In the genomic region with DNA sequence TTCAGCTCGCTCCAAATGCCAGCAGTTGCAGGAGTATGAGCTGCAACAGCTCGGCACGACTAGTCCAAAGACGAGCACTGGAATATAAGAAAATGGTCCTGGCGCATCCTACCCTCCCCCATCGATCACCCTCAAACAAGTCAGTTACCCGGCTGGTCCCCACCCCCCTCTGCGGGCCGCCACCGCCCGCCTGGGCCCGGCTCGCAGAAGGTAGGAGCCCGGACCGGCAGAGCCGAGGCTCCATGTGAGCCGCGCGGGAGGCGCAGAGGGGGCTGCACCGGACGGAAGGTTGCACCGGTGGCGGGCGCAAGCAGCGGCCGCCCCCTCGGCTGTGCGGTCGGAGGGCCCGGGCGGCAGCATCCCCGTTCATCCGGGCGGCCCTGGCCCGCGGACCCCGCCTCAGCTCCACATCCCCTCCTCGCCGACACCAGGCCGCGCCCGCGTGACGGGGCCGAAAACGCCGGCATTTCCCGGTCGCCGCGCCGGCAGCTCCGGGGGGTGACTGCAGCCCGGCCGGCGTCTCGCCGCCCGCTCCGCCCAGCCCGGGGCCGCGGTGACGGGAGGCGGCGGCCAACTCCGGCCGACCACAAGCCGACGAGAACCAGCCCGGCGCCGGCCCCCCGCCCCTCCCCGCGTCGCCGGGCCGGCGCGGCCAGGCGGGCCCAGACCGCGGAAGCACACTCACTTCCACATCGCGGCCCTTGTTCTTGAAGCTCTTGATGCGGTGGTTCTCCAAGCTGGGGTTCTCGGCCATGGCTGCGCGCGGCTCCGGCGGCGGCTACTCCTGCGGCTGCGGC, we compare ENCODE assay signal across 1 cellular context.
A peak's percentile ranks its signal among the peaks of the same experiment; 100 is the strongest.
TF ChIP-seq lines count a peak whose summit lies in the region.

No MANE protein-coding gene starts in this region.

TF ChIP-seq in K562, 482 proteins besides CTCF, POLR2A, EP300 and RAD21 (continued from another document and continues in another):
- TF ChIP-seq, protein P1, sequence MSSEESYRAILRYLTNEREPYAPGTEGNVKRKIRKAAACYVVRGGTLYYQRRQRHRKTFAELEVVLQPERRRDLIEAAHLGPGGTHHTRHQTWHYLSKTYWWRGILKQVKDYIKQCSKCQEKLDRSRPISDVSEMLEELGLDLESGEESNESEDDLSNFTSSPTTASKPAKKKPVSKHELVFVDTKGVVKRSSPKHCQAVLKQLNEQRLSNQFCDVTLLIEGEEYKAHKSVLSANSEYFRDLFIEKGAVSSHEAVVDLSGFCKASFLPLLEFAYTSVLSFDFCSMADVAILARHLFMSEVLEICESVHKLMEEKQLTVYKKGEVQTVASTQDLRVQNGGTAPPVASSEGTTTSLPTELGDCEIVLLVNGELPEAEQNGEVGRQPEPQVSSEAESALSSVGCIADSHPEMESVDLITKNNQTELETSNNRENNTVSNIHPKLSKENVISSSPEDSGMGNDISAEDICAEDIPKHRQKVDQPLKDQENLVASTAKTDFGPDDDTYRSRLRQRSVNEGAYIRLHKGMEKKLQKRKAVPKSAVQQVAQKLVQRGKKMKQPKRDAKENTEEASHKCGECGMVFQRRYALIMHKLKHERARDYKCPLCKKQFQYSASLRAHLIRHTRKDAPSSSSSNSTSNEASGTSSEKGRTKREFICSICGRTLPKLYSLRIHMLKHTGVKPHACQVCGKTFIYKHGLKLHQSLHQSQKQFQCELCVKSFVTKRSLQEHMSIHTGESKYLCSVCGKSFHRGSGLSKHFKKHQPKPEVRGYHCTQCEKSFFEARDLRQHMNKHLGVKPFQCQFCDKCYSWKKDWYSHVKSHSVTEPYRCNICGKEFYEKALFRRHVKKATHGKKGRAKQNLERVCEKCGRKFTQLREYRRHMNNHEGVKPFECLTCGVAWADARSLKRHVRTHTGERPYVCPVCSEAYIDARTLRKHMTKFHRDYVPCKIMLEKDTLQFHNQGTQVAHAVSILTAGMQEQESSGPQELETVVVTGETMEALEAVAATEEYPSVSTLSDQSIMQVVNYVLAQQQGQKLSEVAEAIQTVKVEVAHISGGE (CRISPR knock-in tag; IDR thresholded peaks at IDR 0.05), result 0 out of 6 replicates have a peak, but pooled peaks of 2 of the 3 experiments have one; percentile 23 to 44
- TF ChIP-seq TGIF2 (CRISPR knock-in tag; IDR thresholded peaks at IDR 0.05), result 0 out of 2 replicates have a peak, but pooled peaks have one; percentile 12
- TF ChIP-seq NONO (IDR thresholded peaks at IDR 0.05; ENCODE audit: low read depth in 2 of 2, low read length in 1 of 2), result 0 out of 4 replicates have a peak, but pooled peaks of 1 of the 2 experiments have one; percentile 16
- TF ChIP-seq RBBP5 (IDR thresholded peaks at IDR 0.05; ENCODE audit: borderline replicate concordance, insufficient read depth, low read length, poor library complexity, severe bottlenecking), result peak; percentile 88
- TF ChIP-seq CBFA2T3 (IDR thresholded peaks at IDR 0.05), result no peak
- TF ChIP-seq ZBTB1 (CRISPR knock-in tag; IDR thresholded peaks at IDR 0.05; ENCODE audit: borderline replicate concordance, low read depth), result peak; percentile 82; the same call in 1 of the 2 replicates
- TF ChIP-seq ZNF239 (CRISPR knock-in tag; IDR thresholded peaks at IDR 0.05), result no peak
- TF ChIP-seq ZNF77 (CRISPR knock-in tag; IDR thresholded peaks at IDR 0.05), result no peak
- TF ChIP-seq RNF2 (IDR thresholded peaks at IDR 0.05), result no peak
- no peak for TF ChIP-seq ZNF551 (CRISPR knock-in tag; IDR thresholded peaks at IDR 0.05)
- TF ChIP-seq ESRRA (IDR thresholded peaks at IDR 0.05; ENCODE audit: borderline replicate concordance, low read depth), result 0 out of 2 replicates have a peak, but pooled peaks have one; percentile 7
- TF ChIP-seq FOXP1 (CRISPR knock-in tag; IDR thresholded peaks at IDR 0.05), result 0 out of 2 replicates have a peak, but pooled peaks have one; percentile 19
- no peak for TF ChIP-seq TFAM (CRISPR knock-in tag; conservative IDR thresholded peaks at IDR 0.05)
- TF ChIP-seq ZKSCAN1 (IDR thresholded peaks at IDR 0.05; ENCODE audit: low read depth, low read length), result 0 out of 2 replicates have a peak, but pooled peaks have one; percentile 8
- TF ChIP-seq MYBL2 (IDR thresholded peaks at IDR 0.05; ENCODE audit: low read depth), result no peak
- no peak for TF ChIP-seq MYBL2 (CRISPR knock-in tag; IDR thresholded peaks at IDR 0.05; ENCODE audit: borderline replicate concordance)
- TF ChIP-seq NFYB (IDR thresholded peaks at IDR 0.05; ENCODE audit: extremely low read depth, insufficient read length), result no peak
- no peak for TF ChIP-seq HMG20A (CRISPR knock-in tag; conservative IDR thresholded peaks at IDR 0.05)
- 0 out of 2 replicates have a peak, but pooled peaks have one; percentile 8 for TF ChIP-seq GABPA (tag; conservative IDR thresholded peaks at IDR 0.05; ENCODE audit: low read depth)
- TF ChIP-seq CSDE1 (IDR thresholded peaks at IDR 0.05), result no peak
- TF ChIP-seq TCF7 (IDR thresholded peaks at IDR 0.05; ENCODE audit: borderline replicate concordance), result no peak
- no peak for TF ChIP-seq CC2D1A (IDR thresholded peaks at IDR 0.05)
- TF ChIP-seq ZNF146 (CRISPR knock-in tag; IDR thresholded peaks at IDR 0.05; ENCODE audit: unreplicated experiment), result no peak
- no peak for TF ChIP-seq MECOM (CRISPR knock-in tag; IDR thresholded peaks at IDR 0.05)
- no peak for TF ChIP-seq ZNF197 (CRISPR knock-in tag; IDR thresholded peaks at IDR 0.05; ENCODE audit: low read depth)
- TF ChIP-seq, protein P2, sequence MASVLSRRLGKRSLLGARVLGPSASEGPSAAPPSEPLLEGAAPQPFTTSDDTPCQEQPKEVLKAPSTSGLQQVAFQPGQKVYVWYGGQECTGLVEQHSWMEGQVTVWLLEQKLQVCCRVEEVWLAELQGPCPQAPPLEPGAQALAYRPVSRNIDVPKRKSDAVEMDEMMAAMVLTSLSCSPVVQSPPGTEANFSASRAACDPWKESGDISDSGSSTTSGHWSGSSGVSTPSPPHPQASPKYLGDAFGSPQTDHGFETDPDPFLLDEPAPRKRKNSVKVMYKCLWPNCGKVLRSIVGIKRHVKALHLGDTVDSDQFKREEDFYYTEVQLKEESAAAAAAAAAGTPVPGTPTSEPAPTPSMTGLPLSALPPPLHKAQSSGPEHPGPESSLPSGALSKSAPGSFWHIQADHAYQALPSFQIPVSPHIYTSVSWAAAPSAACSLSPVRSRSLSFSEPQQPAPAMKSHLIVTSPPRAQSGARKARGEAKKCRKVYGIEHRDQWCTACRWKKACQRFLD (CRISPR knock-in tag; IDR thresholded peaks at IDR 0.05), result 0 out of 2 replicates have a peak, but pooled peaks have one; percentile 33
- TF ChIP-seq BRD4 (IDR thresholded peaks at IDR 0.05), result no peak
- TF ChIP-seq MEF2A (IDR thresholded peaks at IDR 0.05; ENCODE audit: control insufficient read depth, low read depth, low read length), result no peak
- TF ChIP-seq, protein P3, sequence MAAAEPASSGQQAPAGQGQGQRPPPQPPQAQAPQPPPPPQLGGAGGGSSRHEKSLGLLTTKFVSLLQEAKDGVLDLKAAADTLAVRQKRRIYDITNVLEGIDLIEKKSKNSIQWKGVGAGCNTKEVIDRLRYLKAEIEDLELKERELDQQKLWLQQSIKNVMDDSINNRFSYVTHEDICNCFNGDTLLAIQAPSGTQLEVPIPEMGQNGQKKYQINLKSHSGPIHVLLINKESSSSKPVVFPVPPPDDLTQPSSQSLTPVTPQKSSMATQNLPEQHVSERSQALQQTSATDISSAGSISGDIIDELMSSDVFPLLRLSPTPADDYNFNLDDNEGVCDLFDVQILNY (CRISPR knock-in tag; IDR thresholded peaks at IDR 0.05), result no peak
- no peak for TF ChIP-seq TAF9B (IDR thresholded peaks at IDR 0.05; ENCODE audit: partially characterized antibody)
- TF ChIP-seq, protein P4, sequence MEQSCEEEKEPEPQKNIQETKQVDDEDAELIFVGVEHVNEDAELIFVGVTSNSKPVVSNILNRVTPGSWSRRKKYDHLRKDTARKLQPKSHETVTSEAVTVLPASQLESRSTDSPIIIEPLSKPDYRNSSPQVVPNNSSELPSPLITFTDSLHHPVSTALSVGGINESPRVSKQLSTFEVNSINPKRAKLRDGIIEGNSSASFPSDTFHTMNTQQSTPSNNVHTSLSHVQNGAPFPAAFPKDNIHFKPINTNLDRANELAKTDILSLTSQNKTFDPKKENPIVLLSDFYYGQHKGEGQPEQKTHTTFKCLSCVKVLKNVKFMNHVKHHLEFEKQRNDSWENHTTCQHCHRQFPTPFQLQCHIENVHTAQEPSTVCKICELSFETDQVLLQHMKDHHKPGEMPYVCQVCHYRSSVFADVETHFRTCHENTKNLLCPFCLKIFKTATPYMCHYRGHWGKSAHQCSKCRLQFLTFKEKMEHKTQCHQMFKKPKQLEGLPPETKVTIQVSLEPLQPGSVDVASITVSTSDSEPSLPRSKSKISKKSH (CRISPR knock-in tag; IDR thresholded peaks at IDR 0.05), result no peak
- TF ChIP-seq SMARCC2 (IDR thresholded peaks at IDR 0.05; ENCODE audit: low read depth), result no peak
- no peak for TF ChIP-seq SOX6 (IDR thresholded peaks at IDR 0.05)
- TF ChIP-seq NFIX (CRISPR knock-in tag; IDR thresholded peaks at IDR 0.05; ENCODE audit: low read depth), result no peak
- no peak for TF ChIP-seq SMAD3 (CRISPR knock-in tag; conservative IDR thresholded peaks at IDR 0.05)
- no peak for TF ChIP-seq FOSL1 (tag; conservative IDR thresholded peaks at IDR 0.05)
- TF ChIP-seq SIN3A (IDR thresholded peaks at IDR 0.05; ENCODE audit: borderline replicate concordance in 2 of 2, control insufficient read depth in 1 of 2, low read depth in 2 of 2, low read length in 2 of 2), result 0 out of 4 replicates have a peak, but pooled peaks of 1 of the 2 experiments have one; percentile 3
- no peak for TF ChIP-seq XRCC5 (IDR thresholded peaks at IDR 0.05; ENCODE audit: low read depth, low read length)
- no peak for TF ChIP-seq ZKSCAN8 (CRISPR knock-in tag; IDR thresholded peaks at IDR 0.05)
- peak; percentile 77 for TF ChIP-seq ZFX (CRISPR knock-in tag; IDR thresholded peaks at IDR 0.05)
- TF ChIP-seq MAZ (CRISPR knock-in tag; conservative IDR thresholded peaks at IDR 0.05 in 1 of 2, IDR thresholded peaks at IDR 0.05 in 1 of 2), result peak in 1 of 2 experiments; percentile 28; a peak in 1 of 4 replicates
- TF ChIP-seq MAFF (IDR thresholded peaks at IDR 0.05; ENCODE audit: low read length), result no peak
- TF ChIP-seq ZNF764 (CRISPR knock-in tag; IDR thresholded peaks at IDR 0.05; ENCODE audit: low read depth), result no peak
- TF ChIP-seq RBM14 (IDR thresholded peaks at IDR 0.05; ENCODE audit: borderline replicate concordance, insufficient read depth, low read depth, low read length), result no peak
- no peak for TF ChIP-seq KHSRP (IDR thresholded peaks at IDR 0.05)
- TF ChIP-seq, protein P5, sequence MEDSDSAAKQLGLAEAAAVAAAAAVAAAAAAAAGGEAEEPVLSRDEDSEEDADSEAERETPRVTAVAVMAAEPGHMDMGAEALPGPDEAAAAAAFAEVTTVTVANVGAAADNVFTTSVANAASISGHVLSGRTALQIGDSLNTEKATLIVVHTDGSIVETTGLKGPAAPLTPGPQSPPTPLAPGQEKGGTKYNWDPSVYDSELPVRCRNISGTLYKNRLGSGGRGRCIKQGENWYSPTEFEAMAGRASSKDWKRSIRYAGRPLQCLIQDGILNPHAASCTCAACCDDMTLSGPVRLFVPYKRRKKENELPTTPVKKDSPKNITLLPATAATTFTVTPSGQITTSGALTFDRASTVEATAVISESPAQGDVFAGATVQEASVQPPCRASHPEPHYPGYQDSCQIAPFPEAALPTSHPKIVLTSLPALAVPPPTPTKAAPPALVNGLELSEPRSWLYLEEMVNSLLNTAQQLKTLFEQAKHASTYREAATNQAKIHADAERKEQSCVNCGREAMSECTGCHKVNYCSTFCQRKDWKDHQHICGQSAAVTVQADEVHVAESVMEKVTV (CRISPR knock-in tag; IDR thresholded peaks at IDR 0.05), result no peak
- TF ChIP-seq OTX1 (CRISPR knock-in tag; IDR thresholded peaks at IDR 0.05), result no peak
- TF ChIP-seq HNRNPLL (IDR thresholded peaks at IDR 0.05; ENCODE audit: low read depth, low read length, poor library complexity, severe bottlenecking), result peak; percentile 50
- peak; percentile 42 for TF ChIP-seq PCBP2 (IDR thresholded peaks at IDR 0.05; ENCODE audit: low read depth, low read length, poor library complexity, severe bottlenecking)
- TF ChIP-seq SMARCA4 (IDR thresholded peaks at IDR 0.05), result no peak
- 0 out of 2 replicates have a peak, but pooled peaks have one; percentile 33 for TF ChIP-seq FOXK1 (CRISPR knock-in tag; IDR thresholded peaks at IDR 0.05; ENCODE audit: borderline replicate concordance)
- peak; percentile 56 for TF ChIP-seq SAP30 (IDR thresholded peaks at IDR 0.05; ENCODE audit: borderline replicate concordance, insufficient read depth, low read depth, low read length, poor library complexity, severe bottlenecking)
- TF ChIP-seq, protein P6, sequence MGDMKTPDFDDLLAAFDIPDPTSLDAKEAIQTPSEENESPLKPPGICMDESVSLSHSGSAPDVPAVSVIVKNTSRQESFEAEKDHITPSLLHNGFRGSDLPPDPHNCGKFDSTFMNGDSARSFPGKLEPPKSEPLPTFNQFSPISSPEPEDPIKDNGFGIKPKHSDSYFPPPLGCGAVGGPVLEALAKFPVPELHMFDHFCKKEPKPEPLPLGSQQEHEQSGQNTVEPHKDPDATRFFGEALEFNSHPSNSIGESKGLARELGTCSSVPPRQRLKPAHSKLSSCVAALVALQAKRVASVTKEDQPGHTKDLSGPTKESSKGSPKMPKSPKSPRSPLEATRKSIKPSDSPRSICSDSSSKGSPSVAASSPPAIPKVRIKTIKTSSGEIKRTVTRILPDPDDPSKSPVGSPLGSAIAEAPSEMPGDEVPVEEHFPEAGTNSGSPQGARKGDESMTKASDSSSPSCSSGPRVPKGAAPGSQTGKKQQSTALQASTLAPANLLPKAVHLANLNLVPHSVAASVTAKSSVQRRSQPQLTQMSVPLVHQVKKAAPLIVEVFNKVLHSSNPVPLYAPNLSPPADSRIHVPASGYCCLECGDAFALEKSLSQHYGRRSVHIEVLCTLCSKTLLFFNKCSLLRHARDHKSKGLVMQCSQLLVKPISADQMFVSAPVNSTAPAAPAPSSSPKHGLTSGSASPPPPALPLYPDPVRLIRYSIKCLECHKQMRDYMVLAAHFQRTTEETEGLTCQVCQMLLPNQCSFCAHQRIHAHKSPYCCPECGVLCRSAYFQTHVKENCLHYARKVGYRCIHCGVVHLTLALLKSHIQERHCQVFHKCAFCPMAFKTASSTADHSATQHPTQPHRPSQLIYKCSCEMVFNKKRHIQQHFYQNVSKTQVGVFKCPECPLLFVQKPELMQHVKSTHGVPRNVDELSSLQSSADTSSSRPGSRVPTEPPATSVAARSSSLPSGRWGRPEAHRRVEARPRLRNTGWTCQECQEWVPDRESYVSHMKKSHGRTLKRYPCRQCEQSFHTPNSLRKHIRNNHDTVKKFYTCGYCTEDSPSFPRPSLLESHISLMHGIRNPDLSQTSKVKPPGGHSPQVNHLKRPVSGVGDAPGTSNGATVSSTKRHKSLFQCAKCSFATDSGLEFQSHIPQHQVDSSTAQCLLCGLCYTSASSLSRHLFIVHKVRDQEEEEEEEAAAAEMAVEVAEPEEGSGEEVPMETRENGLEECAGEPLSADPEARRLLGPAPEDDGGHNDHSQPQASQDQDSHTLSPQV (IDR thresholded peaks at IDR 0.05), result no peak
- no peak for TF ChIP-seq PRMT5 (CRISPR knock-in tag; IDR thresholded peaks at IDR 0.05)
